Comparison of ENCODE assay signal across 9 cellular contexts in the genomic region with DNA sequence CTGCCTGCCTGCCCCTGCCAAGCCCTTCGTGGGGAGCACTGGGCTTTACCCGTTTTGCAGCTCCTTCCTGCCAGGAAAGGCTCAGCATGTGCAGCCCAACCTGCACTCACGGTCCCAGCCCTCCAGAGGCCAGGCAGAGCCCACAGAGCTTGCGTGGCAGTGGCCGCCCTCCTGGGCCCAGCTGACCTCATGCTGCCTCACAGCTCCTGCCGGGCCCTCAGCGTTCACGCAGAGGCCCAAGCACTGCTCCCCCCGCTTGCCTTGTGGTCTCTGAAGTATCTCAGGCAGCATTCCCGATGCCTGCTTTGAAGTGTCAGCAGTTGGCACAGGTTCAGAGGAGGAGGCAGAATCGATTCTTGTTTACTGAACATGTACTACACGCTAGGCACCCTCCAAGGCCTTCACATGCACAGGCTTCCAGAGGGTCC. TPM values are rescaled to one million over a fixed set of nuclear protein-coding genes. Genes with fewer than 3 reads are reported as not detected.
DNase-seq lines count a peak whose midpoint lies in the region; ATAC-seq lines count a peak whose summit lies in the region.
"Had no signal": no experiment of that assay in that cellular context is flagged by ENCODE, and none has a peak within 500 bp of the region (broad histone marks: within the 10 kb centered on the region; RNA-seq: fewer than 3 reads in every experiment).

No MANE protein-coding gene starts in this region.

- DNase-seq in NCI-H510A treated with DMSO at 0.1 percent for 48 hours (lab: John Stamatoyannopoulos, UW) (peak; percentile 7), NCI-H510A (lab: John Stamatoyannopoulos, UW) (no peak), epithelial cell of prostate (ENCODE audit: low read depth, low spot score) (no peak), mucosa of gallbladder (ENCODE audit: low spot score) (peak; percentile 65), aorta (peak; percentile 81 to 87), NCI-H2227 treated with DMSO at 0.1 percent for 48 hours (lab: John Stamatoyannopoulos, UW) (no peak), epidermal melanocyte (ENCODE audit: insufficient read length, low spot score) (no peak)
- DNase-seq: NCI-H748 treated with DMSO at 0.1 percent for 48 hours had no signal

- intact Hi-C loops in aorta (cut with DNase I), result no loop called here

- no peak overlapping the region for H3K4me3 ChIP-seq in aorta (ENCODE audit: low read length in 2 of 2)

- peak overlapping the region; percentile 68 for H3K27ac ChIP-seq in epithelial cell of prostate
- peak overlapping the region; percentile 6 to 78 for H3K27ac ChIP-seq in aorta (ENCODE audit: low read depth in 1 of 2, low read length in 2 of 2)

- H3K9me3 ChIP-seq in aorta (ENCODE audit: control insufficient read depth, low read length), result no peaks in the 10 kb centered on the region

- H3K4me1 ChIP-seq in aorta (ENCODE audit: control insufficient read depth in 1 of 2, insufficient read depth in 2 of 2, low read length in 2 of 2), result no peaks in the 10 kb centered on the region

- 15 to 16% methylated on average over 12 of the region's 12 CpGs for WGBS in aorta, 2 donors

- H3K36me3 ChIP-seq in aorta (ENCODE audit: control insufficient read depth in 1 of 2, insufficient read depth in 2 of 2, low read length in 1 of 2), result peaks cover 3 to 15% of the 10 kb centered on the region in 2 donors

- ATAC-seq in aorta (ENCODE audit: low FRiP score) (peak; percentile 59), HG03025 (IDR thresholded peaks at IDR 0.05; ENCODE audit: low FRiP score, unreplicated experiment) (no peak)

- no peaks in the 10 kb centered on the region for H3K27me3 ChIP-seq in aorta (ENCODE audit: control insufficient read depth in 1 of 2, insufficient read depth in 2 of 2, low read length in 1 of 2)

RNA-seq across cellular contexts. Expression of gene CAPN12, which starts 32.5 kb away (rescaled TPM):
- total RNA-seq in mucosa of gallbladder (206 TPM), aorta (1 to 10 TPM; 1.9 to 2.8 TPM)
- 1 to 10 TPM; 1.0 to 4.5 TPM for polyA plus RNA-seq in aorta

Comparison
In these comparisons a context has a peak if more than half of its experiments do, and no peak if none do; other contexts are left out.
1. DNase-seq: peak in NCI-H510A treated with DMSO at 0.1 percent for 48 hours (single experiment), mucosa of gallbladder (single experiment) and aorta (2 of 2); none in NCI-H510A (single experiment), epithelial cell of prostate (single experiment), NCI-H2227 treated with DMSO at 0.1 percent for 48 hours (single experiment) and epidermal melanocyte (single experiment).
2. RNA of gene CAPN12, which starts 32.5 kb away (total RNA-seq): 206 TPM in mucosa of gallbladder (single experiment); 1.9 to 2.8 TPM in aorta; every median in the first group is over 10 times any median in the second.